Comparison of ENCODE assay signal across 29 cellular contexts in the genomic region with DNA sequence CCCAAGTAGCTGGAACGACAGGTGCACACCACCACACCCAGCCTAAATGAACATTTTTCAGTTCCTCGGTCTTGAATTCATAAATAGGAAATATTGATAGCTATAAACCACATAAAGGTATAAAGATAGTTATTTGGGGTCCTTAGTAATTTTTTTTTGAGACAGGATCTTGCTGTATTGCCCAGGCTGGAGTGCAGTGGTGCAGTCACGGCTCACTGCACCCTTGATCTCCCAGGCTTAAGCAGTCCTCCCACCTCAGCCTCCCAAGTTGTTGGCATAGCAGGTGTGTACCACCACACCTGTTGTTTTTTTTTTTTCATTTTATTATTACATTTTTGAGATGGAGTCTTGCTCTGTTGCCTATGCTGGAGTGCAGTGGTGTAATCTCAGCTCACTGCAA.
"Had no signal": no experiment of that assay in that cellular context is flagged by ENCODE, and none has a peak within 500 bp of the region (broad histone marks: within the 10 kb centered on the region; RNA-seq: fewer than 3 reads in every experiment).

No MANE protein-coding gene starts in this region.

- H3K9me3 ChIP-seq: gastrocnemius medialis, pancreas, prostate gland, sigmoid colon, transverse colon had no signal

- H3K27me3 ChIP-seq: dorsolateral prefrontal cortex, gastrocnemius medialis, pancreas, sigmoid colon, transverse colon had no signal

- H3K4me3 Mint-ChIP-seq: activated naive CD4-positive, alpha-beta T cell treated with anti-CD3 and anti-CD28 coated beads, Interleukin-2, amount 50 U/mL, for 24 hours; mesothelial cell of epicardium; naive B cell; stimulated activated effector memory CD8-positive, alpha-beta T cell treated with anti-CD3 and anti-CD28 coated beads, Interleukin-12 subunit alpha, Interleukin-12 subunit beta, amount 100 ng/mL, for 72 hours; stimulated activated naive CD8-positive, alpha-beta T cell treated with anti-CD3 and anti-CD28 coated beads, Interleukin-15, amount 100 ng/mL, for 72 hours had no signal

- FAIRE-seq: keratinocyte, pancreas, small intestine, TTC549 had no signal

- H3K27me3 Mint-ChIP-seq: activated naive CD4-positive, alpha-beta T cell treated with anti-CD3 and anti-CD28 coated beads, Interleukin-2, amount 50 U/mL, for 24 hours; activated naive CD8-positive, alpha-beta T cell treated with anti-CD3 and anti-CD28 coated beads, Interleukin-2, amount 50 U/mL, for 24 hours; naive B cell; stimulated activated naive CD8-positive, alpha-beta T cell treated with anti-CD3 and anti-CD28 coated beads, Interleukin-15, amount 100 ng/mL, for 72 hours had no signal

- H3K36me3 ChIP-seq: gastrocnemius medialis, pancreas, prostate gland, sigmoid colon, transverse colon had no signal

- H3K27ac ChIP-seq: gastrocnemius medialis, WERI-Rb-1 had no signal

- H3K36me3 Mint-ChIP-seq: mesothelial cell of epicardium, naive B cell had no signal

- H3K9me3 Mint-ChIP-seq: activated naive CD4-positive, alpha-beta T cell treated with anti-CD3 and anti-CD28 coated beads, Interleukin-2, amount 50 U/mL, for 24 hours; activated naive CD8-positive, alpha-beta T cell treated with anti-CD3 and anti-CD28 coated beads, Interleukin-2, amount 50 U/mL, for 24 hours; activated T-helper 2 cell treated with anti-CD3 and anti-CD28 coated beads, Interferon-gamma antibody, Interleukin-2, Interleukin-4, amounts not matched to agents 10 μg/mL and 5 μg/mL and 100 μg/mL, durations not matched to agents 14 hours and 24 hours and 36 hours; mesothelial cell of epicardium; naive B cell; stimulated activated effector memory CD8-positive, alpha-beta T cell treated with anti-CD3 and anti-CD28 coated beads, Interleukin-12 subunit alpha, Interleukin-12 subunit beta, amount 100 ng/mL, for 72 hours; stimulated activated naive CD8-positive, alpha-beta T cell treated with anti-CD3 and anti-CD28 coated beads, Interleukin-15, amount 100 ng/mL, for 72 hours had no signal

- ATAC-seq: activated CD4-positive, CD25-positive, alpha-beta regulatory T cell treated with anti-CD3 and anti-CD28 coated beads, Interleukin-2, amount 50 U/mL, for 24 hours; activated naive CD8-positive, alpha-beta T cell treated with anti-CD3 and anti-CD28 coated beads, Interleukin-2, amount 50 U/mL, for 24 hours; gastrocnemius medialis; left colon; pancreas; stimulated activated effector memory CD8-positive, alpha-beta T cell treated with anti-CD3 and anti-CD28 coated beads, Interleukin-12 subunit alpha, Interleukin-12 subunit beta, amount 100 ng/mL, for 72 hours; stimulated activated naive CD8-positive, alpha-beta T cell treated with anti-CD3 and anti-CD28 coated beads, Interleukin-15, amount 100 ng/mL, for 72 hours had no signal

- H3K27ac Mint-ChIP-seq: stimulated activated naive CD8-positive, alpha-beta T cell treated with anti-CD3 and anti-CD28 coated beads, Interleukin-15, amount 100 ng/mL, for 72 hours had no signal

- H3K4me3 ChIP-seq: coronary artery, dorsolateral prefrontal cortex, gastrocnemius medialis, pancreas, prostate gland, sigmoid colon, transverse colon had no signal

- DNase-seq: activated CD4-positive, alpha-beta T cell treated with anti-CD3 and anti-CD28 coated beads for 48 hours; activated CD4-positive, alpha-beta T cell treated with anti-CD3 and anti-CD28 coated beads, Interleukin-2, amount 50 U/mL, for 48 hours; activated CD8-positive, alpha-beta memory T cell treated with anti-CD3 and anti-CD28 coated beads, Interleukin-2, amount 50 U/mL, for 48 hours; activated naive CD8-positive, alpha-beta T cell treated with anti-CD3 and anti-CD28 coated beads, Interleukin-2, amount 50 U/mL, for 24 hours; activated T-cell treated with anti-CD3 and anti-CD28 coated beads, Interleukin-2, amount 50 U/mL, for 48 hours; dorsolateral prefrontal cortex; effector memory CD4-positive, alpha-beta T cell; gastrocnemius medialis; glutamatergic neuron; left colon; naive B cell; pancreas; retina; sigmoid colon; small intestine; stimulated activated CD4-positive, alpha-beta T cell treated with anti-CD3 and anti-CD28 coated beads, Interleukin-4, amount 100 ng/mL, for 24 hours; stimulated activated naive CD8-positive, alpha-beta T cell treated with anti-CD3 and anti-CD28 coated beads, Interleukin-15, amount 100 ng/mL, for 72 hours; T-helper 9 cell; transverse colon; WERI-Rb-1 had no signal
